Comparison of ENCODE assay signal across 8 cellular contexts in the genomic region with DNA sequence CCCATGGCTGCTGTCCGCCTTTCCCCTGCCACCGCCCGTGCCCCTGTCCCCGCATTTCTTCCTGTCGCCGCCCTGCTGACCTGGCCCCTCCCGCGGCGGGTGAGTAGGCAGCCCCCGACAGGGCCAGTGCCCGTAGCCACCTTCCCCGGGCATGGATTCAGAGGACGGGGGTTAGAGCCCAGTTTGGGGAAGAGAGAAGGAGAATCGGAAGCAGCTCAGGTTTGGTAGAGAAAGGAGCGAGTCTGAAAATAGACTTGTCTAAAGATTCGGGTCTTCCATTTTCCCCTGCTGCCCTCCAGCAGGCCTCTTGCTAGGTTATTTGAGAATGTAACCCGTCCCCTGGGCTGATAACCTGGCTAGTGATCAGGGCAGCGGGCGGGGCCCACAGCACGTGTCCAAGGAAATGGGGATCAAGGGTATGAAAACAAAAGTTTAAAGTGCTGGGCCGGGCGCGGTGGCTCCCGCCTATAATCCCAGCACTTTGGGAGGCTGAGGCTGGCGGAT. TPM values are rescaled to one million over a fixed set of nuclear protein-coding genes. Genes with fewer than 3 reads are reported as not detected.
DNase-seq lines count a peak whose midpoint lies in the region; ATAC-seq, FAIRE-seq and TF ChIP-seq lines count a peak whose summit lies in the region.

No MANE protein-coding gene starts in this region.

- H3K27me3 ChIP-seq in SK-N-SH (ENCODE audit: insufficient read depth) (no peaks in the 10 kb centered on the region), NT2/D1 (ENCODE audit: insufficient read depth, insufficient read length) (peaks cover 13% of the 10 kb centered on the region), esophagus muscularis mucosa (peaks cover 0 to 75% (median 8%) of the 10 kb centered on the region in 4 donors), small intestine (ENCODE audit: control insufficient read depth in 2 of 2, insufficient read depth in 2 of 2, low read length in 2 of 2) (no peaks in the 10 kb centered on the region), vagina (no peaks in the 10 kb centered on the region)

- DNase-seq in SK-N-SH (peak; percentile 58), NT2/D1 (ENCODE audit: low read depth, low spot score) (no peak), esophagus muscularis mucosa (ENCODE audit: extremely low spot score) (no peak), small intestine (peak; percentile 78), vagina (ENCODE audit: extremely low spot score in 2 of 2) (no peak), NCI-H446 treated with DMSO at 0.1 percent for 48 hours (lab: John Stamatoyannopoulos, UW) (no peak)
- DNase-seq in central memory CD4-positive, alpha-beta T cell: no peak

- H3F3A ChIP-seq in SK-N-SH (replicated peaks; ENCODE audit: insufficient read depth): peaks cover 6% of the 10 kb centered on the region

- TF ChIP-seq CTCF in SK-N-SH (IDR thresholded peaks at IDR 0.05) (no peak), esophagus muscularis mucosa (IDR thresholded peaks at IDR 0.05) (no peak), vagina (IDR thresholded peaks at IDR 0.05) (no peak)

- H3K4me2 ChIP-seq in SK-N-SH: no peak overlapping the region; the same call in 1 of the 2 replicates

- H3K4me1 ChIP-seq in SK-N-SH (ENCODE audit: control insufficient read depth in 1 of 2, insufficient read depth in 2 of 2, low read depth in 1 of 2, low read length in 1 of 2): peaks cover 0 to 3% of the 10 kb centered on the region in 2 experiments; a peak in 1 of 4 replicates
- H3K4me1 ChIP-seq in NT2/D1 (ENCODE audit: insufficient read depth, insufficient read length): peaks cover 32% of the 10 kb centered on the region
- H3K4me1 ChIP-seq in esophagus muscularis mucosa: peaks cover 3 to 18% (median 12%) of the 10 kb centered on the region in 4 donors
- peaks cover 5 to 7% of the 10 kb centered on the region in 2 donors for H3K4me1 ChIP-seq in small intestine (ENCODE audit: control insufficient read depth in 2 of 2, insufficient read depth in 1 of 2, low read depth in 1 of 2, low read length in 1 of 2)
- H3K4me1 ChIP-seq in vagina: peaks cover 8% of the 10 kb centered on the region

- no peak for ATAC-seq in SK-N-SH treated with all-trans-retinoic acid at 6 μM for 48 hours

- no peak for TF ChIP-seq POLR2A in esophagus muscularis mucosa (IDR thresholded peaks at IDR 0.05; ENCODE audit: low read depth)
- no peak for TF ChIP-seq POLR2A in vagina (IDR thresholded peaks at IDR 0.05)

- CTCF ChIA-PET in SK-N-SH (lab: Yijun Ruan, JAX): interaction anchor here (4.4 to 8.2 kb wide), 2 partner anchors 16 to 25 kb away, joined by 62 to 72 read pairs; partner anchors contain the start of genes CLDN6, HCFC1R1, THOC6 and TNFRSF12A

- no peaks in the 10 kb centered on the region for H3K36me3 ChIP-seq in SK-N-SH (replicated peaks in 1 of 2; ENCODE audit: control insufficient read depth in 1 of 2, insufficient read depth in 2 of 2, low read length in 1 of 2)
- no peaks in the 10 kb centered on the region for H3K36me3 ChIP-seq in NT2/D1 (ENCODE audit: insufficient read depth, insufficient read length, low read length)
- H3K36me3 ChIP-seq in esophagus muscularis mucosa: no peaks in the 10 kb centered on the region
- H3K36me3 ChIP-seq in small intestine (ENCODE audit: control insufficient read depth in 2 of 2, insufficient read depth in 2 of 2, low read length in 2 of 2): no peaks in the 10 kb centered on the region
- no peaks in the 10 kb centered on the region for H3K36me3 ChIP-seq in vagina

- no peak for TF ChIP-seq RAD21 in SK-N-SH (IDR thresholded peaks at IDR 0.05; ENCODE audit: low read length)

- POLR2A ChIA-PET in SK-N-SH (lab: Yijun Ruan, JAX): interaction anchor here (1.9 kb wide), 1 partner anchor 15 kb away, joined by 8 read pairs; the partner anchor contains the start of gene TNFRSF12A

- H3K4me3 ChIP-seq in SK-N-SH (ENCODE audit: low read depth in 2 of 2, low read length in 1 of 2) (peak overlapping the region in 1 of 2 experiments; percentile 47; a peak in 2 of 4 replicates), NT2/D1 (ENCODE audit: insufficient read length, low read depth) (peak overlapping the region; percentile 17), esophagus muscularis mucosa (peak overlapping the region; percentile 38 to 66 (median 42)), small intestine (ENCODE audit: low read depth in 1 of 2, low read length in 2 of 2) (peak overlapping the region; percentile 55 to 91), vagina (peak overlapping the region in 1 of 2 donors; percentile 10)

- H3K27ac ChIP-seq in SK-N-SH (ENCODE audit: low read depth in 2 of 2, low read length in 1 of 2) (peak overlapping the region in 1 of 2 experiments; percentile 51; a peak in 1 of 4 replicates), esophagus muscularis mucosa (replicated peaks in 1 of 4) (no peak overlapping the region), small intestine (ENCODE audit: low read depth in 1 of 2, low read length in 1 of 2) (peak overlapping the region; percentile 92 to 98), vagina (no peak overlapping the region)

- FAIRE-seq in small intestine (lab: Jason Lieb, UNC): no peak

- no peaks in the 10 kb centered on the region for H3K9me3 ChIP-seq in SK-N-SH
- no peaks in the 10 kb centered on the region for H3K9me3 ChIP-seq in NT2/D1 (ENCODE audit: insufficient read depth, low read length)
- H3K9me3 ChIP-seq in esophagus muscularis mucosa: no peaks in the 10 kb centered on the region
- no peaks in the 10 kb centered on the region for H3K9me3 ChIP-seq in small intestine (ENCODE audit: control insufficient read depth, low read depth)
- no peaks in the 10 kb centered on the region for H3K9me3 ChIP-seq in vagina

- 48% methylated on average over 19 of the region's 25 CpGs for WGBS in SK-N-SH (ENCODE audit: low lambda C conversion rate)
- 8% methylated on average over 21 of the region's 25 CpGs for WGBS in esophagus muscularis mucosa
- WGBS in small intestine, 3 donors: 2 to 15% (median 9%) methylated on average over 22 to 25 of the region's 25 CpGs

- no peaks in the 10 kb centered on the region for H3K79me2 ChIP-seq in SK-N-SH (ENCODE audit: insufficient read depth)

- no peak overlapping the region for H3K9ac ChIP-seq in SK-N-SH
- H3K9ac ChIP-seq in NT2/D1 (ENCODE audit: insufficient read length, low read depth): peak overlapping the region; percentile 47

- no peaks in the 10 kb centered on the region for H4K20me1 ChIP-seq in SK-N-SH (ENCODE audit: insufficient read depth)

- intact Hi-C loops in esophagus muscularis mucosa (cut with DNase I) (no loop called here), vagina (cut with DNase I) (no loop called here)

- H3K9me2 ChIP-seq in SK-N-SH: no peaks in the 10 kb centered on the region

- no peak overlapping the region for H2AFZ ChIP-seq in SK-N-SH (ENCODE audit: low read depth)

- TF ChIP-seq EP300 in SK-N-SH (IDR thresholded peaks at IDR 0.05; ENCODE audit: borderline replicate concordance in 1 of 2, low read depth in 1 of 2, low read length in 1 of 2) (no peak), esophagus muscularis mucosa (IDR thresholded peaks at IDR 0.05) (no peak)

TF ChIP-seq in SK-N-SH, 30 proteins besides CTCF, POLR2A, EP300 and RAD21 (continues in another document):
- TF ChIP-seq NRF1 (IDR thresholded peaks at IDR 0.05; ENCODE audit: low read depth, low read length): no peak

TF ChIP-seq in SK-N-SH treated with all-trans-retinoic acid at 6 μM for 48 hours, 23 proteins besides CTCF, POLR2A, EP300 and RAD21 (continues in another document):
- TF ChIP-seq ZNF565 (CRISPR knock-in tag; conservative IDR thresholded peaks at IDR 0.05; ENCODE audit: low read depth) (no peak), ZFP3 (CRISPR knock-in tag; IDR thresholded peaks at IDR 0.05) (no peak), ZNF8 (CRISPR knock-in tag; IDR thresholded peaks at IDR 0.05) (no peak), ESRRG (CRISPR knock-in tag; IDR thresholded peaks at IDR 0.05) (no peak)

RNA-seq across cellular contexts. Expression of gene CLDN9, which starts 7.9 kb away (rescaled TPM):
- polyA plus RNA-seq in SK-N-SH (2012; rRNA removed) (0.08 TPM in 1 of 2 replicates, not detected in the other), small intestine (1 to 10 TPM in 1 of 3 donors, under 1 TPM in 2; 0.76 to 1.1 (median 0.89) TPM)
- not detected in 2 replicates for polyA plus RNA-seq in SK-N-SH (2012; cell fraction: cytosol; rRNA removed)
- 0.52 and 0.67 TPM in 2 replicates for polyA plus RNA-seq in SK-N-SH (2012; cell fraction: nucleus; rRNA removed)
- total RNA-seq in esophagus muscularis mucosa (under 1 TPM in 3 of 4 donors, not detected in 1; 0.17 to 0.42 (median 0.32) TPM), vagina (not detected)

RNA-seq across cellular contexts. Expression of gene CLDN6, which starts 13.2 kb away (rescaled TPM):
- polyA plus RNA-seq in SK-N-SH (2012; rRNA removed): 0.20 and 0.24 TPM in 2 replicates
- polyA plus RNA-seq in SK-N-SH (2012; cell fraction: cytosol; rRNA removed): 0.20 and 0.22 TPM in 2 replicates
- polyA plus RNA-seq in SK-N-SH (2012; cell fraction: nucleus; rRNA removed): 0.29 and 0.59 TPM in 2 replicates
- total RNA-seq in esophagus muscularis mucosa: not detected
- polyA plus RNA-seq in small intestine: under 1 TPM in 1 of 3 donors, not detected in 2; 0.04 TPM
- total RNA-seq in vagina: not detected

RNA-seq across cellular contexts. Expression of gene TNFRSF12A, which starts 15.3 kb away (rescaled TPM):
- polyA plus RNA-seq in SK-N-SH (2012; rRNA removed) (374 and 393 TPM in 2 replicates), small intestine (100 to 1,000 TPM in 2 of 3 donors, 10 to 100 TPM in 1; 43.4 to 259 (median 117) TPM)
- 170 and 271 TPM in 2 replicates for polyA plus RNA-seq in SK-N-SH (2012; cell fraction: cytosol; rRNA removed)
- 272 and 346 TPM in 2 replicates for polyA plus RNA-seq in SK-N-SH (2012; cell fraction: nucleus; rRNA removed)
- total RNA-seq in esophagus muscularis mucosa (100 to 1,000 TPM in 1 of 4 donors, 10 to 100 TPM in 3; 20.9 to 140 (median 57.5) TPM), vagina (12.3 TPM)

RNA-seq across cellular contexts. Expression of gene HCFC1R1, which starts 18.9 kb away (rescaled TPM):
- polyA plus RNA-seq in SK-N-SH (2012; rRNA removed) (34.7 and 54.9 TPM in 2 replicates), small intestine (100 to 1,000 TPM in 1 of 3 donors, 10 to 100 TPM in 2; 51.5 to 119 (median 62.1) TPM)
- polyA plus RNA-seq in SK-N-SH (2012; cell fraction: cytosol; rRNA removed): 28.1 and 29.7 TPM in 2 replicates
- 22.2 and 40.4 TPM in 2 replicates for polyA plus RNA-seq in SK-N-SH (2012; cell fraction: nucleus; rRNA removed)
- total RNA-seq in esophagus muscularis mucosa (100 to 1,000 TPM in 2 of 4 donors, 10 to 100 TPM in 2; 28.8 to 134 (median 72.2) TPM), vagina (39.0 TPM)

RNA-seq across cellular contexts. Expression of gene THOC6, which starts 19.0 kb away (rescaled TPM):
- polyA plus RNA-seq in SK-N-SH (2012; rRNA removed) (35.7 and 37.7 TPM in 2 replicates), small intestine (10 to 100 TPM; 35.9 to 51.4 (median 44.1) TPM)
- polyA plus RNA-seq in SK-N-SH (2012; cell fraction: cytosol; rRNA removed): 11.7 and 20.7 TPM in 2 replicates
- polyA plus RNA-seq in SK-N-SH (2012; cell fraction: nucleus; rRNA removed): 114 and 139 TPM in 2 replicates
- total RNA-seq in esophagus muscularis mucosa (10 to 100 TPM; 14.1 to 27.9 (median 23.0) TPM), vagina (22.6 TPM)

Comparison
In these comparisons a context has a peak if more than half of its experiments do, and no peak if none do; other contexts are left out.
1. DNase-seq: peak in SK-N-SH (single experiment) and small intestine (single experiment); none in NT2/D1 (single experiment), esophagus muscularis mucosa (single experiment), vagina (0 of 2), NCI-H446 treated with DMSO at 0.1 percent for 48 hours (single experiment) and central memory CD4-positive, alpha-beta T cell (single experiment).
2. H3K27ac ChIP-seq: peak in small intestine (2 of 2); none in esophagus muscularis mucosa (0 of 4) and vagina (single experiment).